17 cellular contexts compared by ENCODE assay signal in genomic region chr2:43202289-43202688, GRCh38. TPM values are rescaled to one million over a fixed set of nuclear protein-coding genes. Genes with fewer than 3 reads are reported as not detected.
DNase-seq lines count a peak whose midpoint lies in the region; ATAC-seq and TF ChIP-seq lines count a peak whose summit lies in the region.
"Had no signal": no experiment of that assay in that cellular context is flagged by ENCODE, and none has a peak within 500 bp of the region (broad histone marks: within the 10 kb centered on the region; RNA-seq: fewer than 3 reads in every experiment).

No MANE protein-coding gene starts in this region.

- TF ChIP-seq RAD21 in liver (IDR thresholded peaks at IDR 0.05): no peak

- peaks cover 27% of the 10 kb centered on the region for H3K4me1 Mint-ChIP-seq in activated naive CD8-positive, alpha-beta T cell treated with anti-CD3 and anti-CD28 coated beads, Interleukin-2, amount 10 ng/mL, durations not matched to agents 7 days and 5 days
- H3K4me1 Mint-ChIP-seq in activated naive CD8-positive, alpha-beta T cell treated with anti-CD3 and anti-CD28 coated beads, Interleukin-2, amount 50 U/mL, for 24 hours: peaks cover 20% of the 10 kb centered on the region

- H3K4me3 Mint-ChIP-seq in activated naive CD8-positive, alpha-beta T cell treated with anti-CD3 and anti-CD28 coated beads, Interleukin-2, amount 10 ng/mL, durations not matched to agents 7 days and 5 days: no peak overlapping the region
- H3K4me3 Mint-ChIP-seq in activated naive CD8-positive, alpha-beta T cell treated with anti-CD3 and anti-CD28 coated beads, Interleukin-2, amount 50 U/mL, for 24 hours: no peak overlapping the region

- POLR2A ChIA-PET in activated naive CD8-positive, alpha-beta T cell treated with anti-CD3 and anti-CD28 coated beads, Interleukin-2, amount 10 ng/mL, durations not matched to agents 7 days and 5 days (lab: Charles Lee): interaction anchor here (1.1 to 8.3 kb wide), 4 partner anchors 10 to 28 kb away, joined by 3 to 55 read pairs (median 4); no protein-coding TSS in a partner anchor

- no peak overlapping the region for H3K4me3 ChIP-seq in HL-60 (replicated peaks; ENCODE audit: insufficient read depth, low read length)
- no peak overlapping the region for H3K4me3 ChIP-seq in liver (ENCODE audit: low read depth in 1 of 3, low read length in 3 of 3)
- H3K4me3 ChIP-seq: Peyer's patch had no signal

- TF ChIP-seq CTCF in HL-60 (IDR thresholded peaks at IDR 0.05; ENCODE audit: insufficient read depth, low read length): no peak
- TF ChIP-seq CTCF in liver (IDR thresholded peaks at IDR 0.05; ENCODE audit: low read depth, low read length, missing input control): no peak

- H3K36me3 Mint-ChIP-seq in activated naive CD8-positive, alpha-beta T cell treated with anti-CD3 and anti-CD28 coated beads, Interleukin-2, amount 10 ng/mL, durations not matched to agents 7 days and 5 days: no peaks in the 10 kb centered on the region
- H3K36me3 Mint-ChIP-seq in activated naive CD8-positive, alpha-beta T cell treated with anti-CD3 and anti-CD28 coated beads, Interleukin-2, amount 50 U/mL, for 24 hours (ENCODE audit: low read depth): no peaks in the 10 kb centered on the region
- H3K36me3 Mint-ChIP-seq: CD4-positive, alpha-beta memory T cell had no signal

- H3K27me3 Mint-ChIP-seq in activated naive CD8-positive, alpha-beta T cell treated with anti-CD3 and anti-CD28 coated beads, Interleukin-2, amount 10 ng/mL, durations not matched to agents 7 days and 5 days: no peaks in the 10 kb centered on the region
- no peaks in the 10 kb centered on the region for H3K27me3 Mint-ChIP-seq in activated naive CD8-positive, alpha-beta T cell treated with anti-CD3 and anti-CD28 coated beads, Interleukin-2, amount 50 U/mL, for 24 hours
- H3K27me3 Mint-ChIP-seq: CD4-positive, alpha-beta memory T cell had no signal

- 73% methylated on average over 2 of the region's 2 CpGs for WGBS in liver

- H3K27ac ChIP-seq in HL-60 (replicated peaks) (peak overlapping the region; percentile 81), liver (ENCODE audit: low read depth in 1 of 2, low read length in 2 of 2) (no peak overlapping the region)
- H3K27ac ChIP-seq: KMS-11, Peyer's patch had no signal

- ATAC-seq in activated naive CD8-positive, alpha-beta T cell treated with anti-CD3 and anti-CD28 coated beads, Interleukin-2, amount 10 ng/mL, durations not matched to agents 7 days and 5 days (ENCODE audit: low read depth): no peak
- no peak for ATAC-seq in activated naive CD8-positive, alpha-beta T cell treated with anti-CD3 and anti-CD28 coated beads, Interleukin-2, amount 50 U/mL, for 24 hours
- no peak for ATAC-seq in HG03108 (IDR thresholded peaks at IDR 0.05; ENCODE audit: unreplicated experiment)
- ATAC-seq: SK-N-SH treated with all-trans-retinoic acid at 6 μM for 48 hours had no signal

- H3K4me1 ChIP-seq in liver (ENCODE audit: control insufficient read depth in 4 of 4, insufficient read depth in 4 of 4, low read length in 3 of 4): no peaks in the 10 kb centered on the region

- peaks cover 1% of the 10 kb centered on the region for H3K9me3 Mint-ChIP-seq in activated naive CD8-positive, alpha-beta T cell treated with anti-CD3 and anti-CD28 coated beads, Interleukin-2, amount 10 ng/mL, durations not matched to agents 7 days and 5 days
- H3K9me3 Mint-ChIP-seq in activated naive CD8-positive, alpha-beta T cell treated with anti-CD3 and anti-CD28 coated beads, Interleukin-2, amount 50 U/mL, for 24 hours: no peaks in the 10 kb centered on the region

- no peaks in the 10 kb centered on the region for H3K9me3 ChIP-seq in liver (ENCODE audit: control insufficient read depth in 4 of 4, low read length in 3 of 4)
- H3K9me3 ChIP-seq: Peyer's patch had no signal

- H3K36me3 ChIP-seq in liver (ENCODE audit: control insufficient read depth in 4 of 4, insufficient read depth in 3 of 4, low read depth in 1 of 4, low read length in 3 of 4): no peaks in the 10 kb centered on the region
- H3K36me3 ChIP-seq: Peyer's patch had no signal

- H3K27me3 ChIP-seq in HL-60 (ENCODE audit: insufficient read depth, poor library complexity, severe bottlenecking) (no peaks in the 10 kb centered on the region), liver (ENCODE audit: control insufficient read depth in 4 of 4, insufficient read depth in 4 of 4, low read length in 3 of 4) (no peaks in the 10 kb centered on the region)
- H3K27me3 ChIP-seq: Peyer's patch had no signal

- peak overlapping the region; percentile 14 for H3K27ac Mint-ChIP-seq in activated naive CD8-positive, alpha-beta T cell treated with anti-CD3 and anti-CD28 coated beads, Interleukin-2, amount 10 ng/mL, durations not matched to agents 7 days and 5 days
- H3K27ac Mint-ChIP-seq in activated naive CD8-positive, alpha-beta T cell treated with anti-CD3 and anti-CD28 coated beads, Interleukin-2, amount 50 U/mL, for 24 hours: no peak overlapping the region

- H3K9ac ChIP-seq in liver (ENCODE audit: low read depth in 1 of 2, low read length in 2 of 2): no peak overlapping the region
- H3K9ac ChIP-seq: KMS-11 had no signal

- no peak for DNase-seq in activated naive CD8-positive, alpha-beta T cell treated with anti-CD3 and anti-CD28 coated beads, Interleukin-2, amount 10 ng/mL, durations not matched to agents 7 days and 5 days
- no peak for DNase-seq in activated naive CD8-positive, alpha-beta T cell treated with anti-CD3 and anti-CD28 coated beads, Interleukin-2, amount 50 U/mL, for 24 hours
- DNase-seq in HL-60 (ENCODE audit: low read depth in 1 of 2, low spot score in 1 of 2) (no peak), HUDEP-2 (lab: John Stamatoyannopoulos, UW; ENCODE audit: unreplicated experiment in 76 of 76) (no peak)
- DNase-seq in activated T-cell treated with anti-CD3 and anti-CD28 coated beads, Interleukin-2, amount 50 U/mL, for 48 hours: no peak
- DNase-seq: DMS153, NCI-H1694, NCI-H2081, NCI-H2171, NCI-H524 treated with DMSO at 0.1 percent for 48 hours, NCI-H82, Peyer's patch had no signal

TF ChIP-seq in liver, 16 proteins besides CTCF, POLR2A, EP300 and RAD21:
- peak; percentile 20 to 32 for TF ChIP-seq HNF4A (conservative IDR thresholded peaks at IDR 0.05)
- no peak for TF ChIP-seq JUND (IDR thresholded peaks at IDR 0.05)
- TF ChIP-seq TAF1 (conservative IDR thresholded peaks at IDR 0.05): no peak
- TF ChIP-seq, protein P1, sequence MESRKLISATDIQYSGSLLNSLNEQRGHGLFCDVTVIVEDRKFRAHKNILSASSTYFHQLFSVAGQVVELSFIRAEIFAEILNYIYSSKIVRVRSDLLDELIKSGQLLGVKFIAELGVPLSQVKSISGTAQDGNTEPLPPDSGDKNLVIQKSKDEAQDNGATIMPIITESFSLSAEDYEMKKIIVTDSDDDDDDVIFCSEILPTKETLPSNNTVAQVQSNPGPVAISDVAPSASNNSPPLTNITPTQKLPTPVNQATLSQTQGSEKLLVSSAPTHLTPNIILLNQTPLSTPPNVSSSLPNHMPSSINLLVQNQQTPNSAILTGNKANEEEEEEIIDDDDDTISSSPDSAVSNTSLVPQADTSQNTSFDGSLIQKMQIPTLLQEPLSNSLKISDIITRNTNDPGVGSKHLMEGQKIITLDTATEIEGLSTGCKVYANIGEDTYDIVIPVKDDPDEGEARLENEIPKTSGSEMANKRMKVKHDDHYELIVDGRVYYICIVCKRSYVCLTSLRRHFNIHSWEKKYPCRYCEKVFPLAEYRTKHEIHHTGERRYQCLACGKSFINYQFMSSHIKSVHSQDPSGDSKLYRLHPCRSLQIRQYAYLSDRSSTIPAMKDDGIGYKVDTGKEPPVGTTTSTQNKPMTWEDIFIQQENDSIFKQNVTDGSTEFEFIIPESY (IDR thresholded peaks at IDR 0.05): no peak

RNA-seq across cellular contexts. Expression of gene ZFP36L2, which starts 24.1 kb away (rescaled TPM):
- total RNA-seq in activated naive CD8-positive, alpha-beta T cell treated with anti-CD3 and anti-CD28 coated beads, Interleukin-2, amount 10 ng/mL, durations not matched to agents 7 days and 5 days: 100 to 1,000 TPM; 207 to 218 TPM
- total RNA-seq in liver: 10 to 100 TPM; 10.3 to 19.7 TPM
- polyA plus RNA-seq in liver: 10 to 100 TPM; 18.1 to 26.8 TPM

Comparison
In these comparisons a context has a peak if more than half of its experiments do, and no peak if none do; other contexts are left out.
1. RNA of gene ZFP36L2, which starts 24.1 kb away (total RNA-seq): 207 to 218 TPM in activated naive CD8-positive, alpha-beta T cell treated with anti-CD3 and anti-CD28 coated beads, Interleukin-2, amount 10 ng/mL, durations not matched to agents 7 days and 5 days; 10.3 to 19.7 TPM in liver; every median in the first group is over 10 times any median in the second.